8 cellular contexts compared by ENCODE assay signal in the genomic region with DNA sequence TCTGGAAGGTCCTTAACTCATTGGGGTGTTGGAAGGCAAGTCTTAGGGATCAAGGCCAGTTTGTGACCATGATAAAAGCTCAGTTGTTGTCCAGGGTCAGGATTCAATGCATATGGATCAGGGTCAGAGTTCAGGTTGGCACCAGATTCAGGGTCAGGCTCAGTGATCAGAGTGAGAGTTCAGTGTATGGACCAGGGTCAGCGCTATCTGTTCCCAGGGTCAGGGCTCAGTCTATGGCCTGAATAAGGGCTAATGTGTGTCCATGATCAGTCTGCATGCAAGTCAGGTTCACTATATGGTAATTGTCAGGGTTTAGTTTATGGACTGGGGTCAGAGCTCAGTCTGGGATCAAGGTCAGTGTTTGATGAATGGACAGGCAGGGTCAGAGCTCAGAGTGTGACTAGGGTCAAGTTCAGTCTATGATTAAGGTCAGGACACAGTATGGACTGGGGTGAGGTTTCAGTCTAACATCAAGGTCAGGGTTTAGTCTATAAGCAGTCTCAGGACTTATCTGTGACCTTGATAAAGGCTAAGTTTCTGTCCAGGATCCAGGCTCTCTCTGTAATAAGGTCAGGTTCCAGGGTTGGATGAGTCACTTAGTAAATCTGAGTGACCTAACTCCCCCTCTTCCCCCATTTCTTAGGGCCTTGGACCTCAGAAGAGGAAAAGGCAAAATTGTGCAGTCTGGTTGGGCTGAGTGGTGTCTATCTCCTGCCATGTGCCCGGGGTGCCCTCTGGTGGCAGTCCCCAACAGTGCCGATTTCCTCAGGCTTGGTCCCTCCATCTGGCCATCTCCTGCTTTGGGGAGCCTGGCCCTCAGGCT. TPM values are rescaled to one million over a fixed set of nuclear protein-coding genes. Genes with fewer than 3 reads are reported as not detected.
DNase-seq lines count a peak whose midpoint lies in the region; ATAC-seq lines count a peak whose summit lies in the region.

No MANE protein-coding gene starts in this region.

- in situ Hi-C loops in G401 (cut with HindIII; ENCODE audit: low sequenced_read_pairs) = loop anchor here (10.0 kb wide), 1 partner anchor 93 kb away; no protein-coding TSS in a partner anchor

- peak; percentile 85 for DNase-seq in G401 (ENCODE audit: low spot score)
- peak; percentile 68 for DNase-seq in NCI-H82 treated with DMSO at 0.1 percent for 48 hours (lab: John Stamatoyannopoulos, UW; ENCODE audit: unreplicated experiment)
- DNase-seq in activated CD8-positive, alpha-beta T cell treated with anti-CD3 and anti-CD28 coated beads, Interleukin-2, amount 10 ng/mL, durations not matched to agents 7 days and 5 days = peak; percentile 86
- DNase-seq in effector memory CD8-positive, alpha-beta T cell = peak; percentile 71 to 75 (median 71)
- peak; percentile 87 for DNase-seq in midbrain (lab: John Stamatoyannopoulos, UW)
- peak; percentile 90 for DNase-seq in stimulated activated CD8-positive, alpha-beta memory T cell treated with anti-CD3 and anti-CD28 coated beads, Interleukin-4, amount 100 ng/mL, for 48 hours

- POLR2A ChIA-PET in activated CD8-positive, alpha-beta T cell treated with anti-CD3 and anti-CD28 coated beads, Interleukin-2, amount 10 ng/mL, durations not matched to agents 7 days and 5 days (lab: Charles Lee) = interaction anchor here (0.7 kb wide), 1 partner anchor 9 kb away, joined by 3 read pairs; no protein-coding TSS in a partner anchor

- H3K27ac Mint-ChIP-seq in activated CD8-positive, alpha-beta T cell treated with anti-CD3 and anti-CD28 coated beads, Interleukin-2, amount 10 ng/mL, durations not matched to agents 7 days and 5 days = no peak overlapping the region
- H3K27ac Mint-ChIP-seq in effector memory CD8-positive, alpha-beta T cell = no peak overlapping the region

- peak; percentile 65 for ATAC-seq in HG03097 (IDR thresholded peaks at IDR 0.05; ENCODE audit: low FRiP score, unreplicated experiment)
- peak; percentile 67 for ATAC-seq in activated CD8-positive, alpha-beta T cell treated with anti-CD3 and anti-CD28 coated beads, Interleukin-2, amount 10 ng/mL, durations not matched to agents 7 days and 5 days
- ATAC-seq in effector memory CD8-positive, alpha-beta T cell (replicated peaks) = peak; percentile 63
- ATAC-seq in GM18498 (IDR thresholded peaks at IDR 0.05; ENCODE audit: unreplicated experiment) = no peak

- H3K27me3 Mint-ChIP-seq in activated CD8-positive, alpha-beta T cell treated with anti-CD3 and anti-CD28 coated beads, Interleukin-2, amount 10 ng/mL, durations not matched to agents 7 days and 5 days (ENCODE audit: low read depth) = peaks cover 18% of the 10 kb centered on the region
- H3K27me3 Mint-ChIP-seq in effector memory CD8-positive, alpha-beta T cell = peaks cover 29 to 46% of the 10 kb centered on the region in 2 donors

- CTCF ChIA-PET in activated CD8-positive, alpha-beta T cell treated with anti-CD3 and anti-CD28 coated beads, Interleukin-2, amount 10 ng/mL, durations not matched to agents 7 days and 5 days (lab: Charles Lee) = interaction anchor here (0.9 to 6.4 kb wide), 16 partner anchors 10 to 149 kb away, joined by 3 to 154 read pairs (median 8); a partner anchor contains a TSS

- no peak overlapping the region for H3K4me3 Mint-ChIP-seq in activated CD8-positive, alpha-beta T cell treated with anti-CD3 and anti-CD28 coated beads, Interleukin-2, amount 10 ng/mL, durations not matched to agents 7 days and 5 days
- no peak overlapping the region for H3K4me3 Mint-ChIP-seq in effector memory CD8-positive, alpha-beta T cell

- H3K36me3 Mint-ChIP-seq in activated CD8-positive, alpha-beta T cell treated with anti-CD3 and anti-CD28 coated beads, Interleukin-2, amount 10 ng/mL, durations not matched to agents 7 days and 5 days (ENCODE audit: low read depth) = no peaks in the 10 kb centered on the region
- H3K36me3 Mint-ChIP-seq in effector memory CD8-positive, alpha-beta T cell (ENCODE audit: insufficient read depth) = no peaks in the 10 kb centered on the region

- peaks cover 20% of the 10 kb centered on the region for H3K4me1 Mint-ChIP-seq in activated CD8-positive, alpha-beta T cell treated with anti-CD3 and anti-CD28 coated beads, Interleukin-2, amount 10 ng/mL, durations not matched to agents 7 days and 5 days (ENCODE audit: low read depth)
- peaks cover 0 to 3% of the 10 kb centered on the region in 2 donors for H3K4me1 Mint-ChIP-seq in effector memory CD8-positive, alpha-beta T cell (ENCODE audit: low read depth in 2 of 2)

- no peaks in the 10 kb centered on the region for H3K9me3 Mint-ChIP-seq in activated CD8-positive, alpha-beta T cell treated with anti-CD3 and anti-CD28 coated beads, Interleukin-2, amount 10 ng/mL, durations not matched to agents 7 days and 5 days (ENCODE audit: insufficient read depth)
- no peaks in the 10 kb centered on the region for H3K9me3 Mint-ChIP-seq in effector memory CD8-positive, alpha-beta T cell

RNA-seq across cellular contexts. Expression of a gene that starts 23.8 kb away (rescaled TPM):
- not detected in 2 replicates for total RNA-seq in G401 (2014; rRNA removed; shearing (Covaris generic))
- not detected for total RNA-seq in activated CD8-positive, alpha-beta T cell treated with anti-CD3 and anti-CD28 coated beads, Interleukin-2, amount 10 ng/mL, durations not matched to agents 7 days and 5 days

RNA-seq across cellular contexts. Expression of a gene that starts 38.0 kb away (rescaled TPM):
- total RNA-seq in G401 (2014; rRNA removed; shearing (Covaris generic)) = 0.20 and 1.0 TPM in 2 replicates
- under 1 TPM in 1 of 2 experiments, not detected in 1; 0.08 TPM for total RNA-seq in activated CD8-positive, alpha-beta T cell treated with anti-CD3 and anti-CD28 coated beads, Interleukin-2, amount 10 ng/mL, durations not matched to agents 7 days and 5 days
